In genomic region chr1:66925944-66926343, GRCh38 we compare ENCODE assay signal across 8 cellular contexts.
A peak's percentile ranks its signal among the peaks of the same experiment; 100 is the strongest.
DNase-seq lines count a peak whose midpoint lies in the region; ATAC-seq and TF ChIP-seq lines count a peak whose summit lies in the region.

No MANE protein-coding gene starts in this region.

- peaks cover 13% of the 10 kb centered on the region for H3K36me3 Mint-ChIP-seq in stimulated activated naive CD8-positive, alpha-beta T cell treated with anti-CD3 and anti-CD28 coated beads, Interleukin-15, Interleukin-2, amounts not matched to agents 100 ng/mL and 50 ng/mL, for 24 hours (ENCODE audit: low read depth)
- H3K36me3 Mint-ChIP-seq in T-helper 1 cell treated with Interleukin-12 subunit alpha and Interleukin-12 subunit beta and Interleukin-4 antibody, amounts not matched to agents 30 μg/mL and 1 μg/mL, for 36 hours (ENCODE audit: low read depth): peaks cover 3% of the 10 kb centered on the region

- H3K27ac Mint-ChIP-seq in stimulated activated naive CD8-positive, alpha-beta T cell treated with anti-CD3 and anti-CD28 coated beads, Interleukin-15, Interleukin-2, amounts not matched to agents 100 ng/mL and 50 ng/mL, for 24 hours: peak overlapping the region; percentile 95
- H3K27ac Mint-ChIP-seq in T-helper 1 cell treated with Interleukin-12 subunit alpha and Interleukin-12 subunit beta and Interleukin-4 antibody, amounts not matched to agents 30 μg/mL and 1 μg/mL, for 36 hours: peak overlapping the region; percentile 88

- peak overlapping the region; percentile 91 for H3K4me3 Mint-ChIP-seq in stimulated activated naive CD8-positive, alpha-beta T cell treated with anti-CD3 and anti-CD28 coated beads, Interleukin-15, Interleukin-2, amounts not matched to agents 100 ng/mL and 50 ng/mL, for 24 hours
- peak overlapping the region; percentile 90 for H3K4me3 Mint-ChIP-seq in T-helper 1 cell treated with Interleukin-12 subunit alpha and Interleukin-12 subunit beta and Interleukin-4 antibody, amounts not matched to agents 30 μg/mL and 1 μg/mL, for 36 hours

- no peak for TF ChIP-seq CTCF in retinal pigment epithelial cell (conservative IDR thresholded peaks at IDR 0.05; ENCODE audit: low read depth, low read length)

- H3K4me3 ChIP-seq in retinal pigment epithelial cell (ENCODE audit: low read length): peak overlapping the region; percentile 83

- peaks cover 57% of the 10 kb centered on the region for H3K4me1 Mint-ChIP-seq in stimulated activated naive CD8-positive, alpha-beta T cell treated with anti-CD3 and anti-CD28 coated beads, Interleukin-15, Interleukin-2, amounts not matched to agents 100 ng/mL and 50 ng/mL, for 24 hours (ENCODE audit: low read depth)
- peaks cover 42% of the 10 kb centered on the region for H3K4me1 Mint-ChIP-seq in T-helper 1 cell treated with Interleukin-12 subunit alpha and Interleukin-12 subunit beta and Interleukin-4 antibody, amounts not matched to agents 30 μg/mL and 1 μg/mL, for 36 hours (ENCODE audit: low read depth)

- no peaks in the 10 kb centered on the region for H3K27me3 Mint-ChIP-seq in stimulated activated naive CD8-positive, alpha-beta T cell treated with anti-CD3 and anti-CD28 coated beads, Interleukin-15, Interleukin-2, amounts not matched to agents 100 ng/mL and 50 ng/mL, for 24 hours
- H3K27me3 Mint-ChIP-seq in T-helper 1 cell treated with Interleukin-12 subunit alpha and Interleukin-12 subunit beta and Interleukin-4 antibody, amounts not matched to agents 30 μg/mL and 1 μg/mL, for 36 hours (ENCODE audit: low read depth): no peaks in the 10 kb centered on the region

- ATAC-seq in stimulated activated naive CD8-positive, alpha-beta T cell treated with anti-CD3 and anti-CD28 coated beads, Interleukin-15, Interleukin-2, amounts not matched to agents 100 U/mL and 50 U/mL, for 24 hours: no peak
- ATAC-seq in GM18909 (IDR thresholded peaks at IDR 0.05; ENCODE audit: poor library complexity, unreplicated experiment): no peak
- no peak for ATAC-seq in GM21390 (IDR thresholded peaks at IDR 0.05; ENCODE audit: unreplicated experiment)

- no peaks in the 10 kb centered on the region for H3K9me3 Mint-ChIP-seq in stimulated activated naive CD8-positive, alpha-beta T cell treated with anti-CD3 and anti-CD28 coated beads, Interleukin-15, Interleukin-2, amounts not matched to agents 100 ng/mL and 50 ng/mL, for 24 hours
- no peaks in the 10 kb centered on the region for H3K9me3 Mint-ChIP-seq in T-helper 1 cell treated with Interleukin-12 subunit alpha and Interleukin-12 subunit beta and Interleukin-4 antibody, amounts not matched to agents 30 μg/mL and 1 μg/mL, for 36 hours

- DNase-seq in stimulated activated naive CD8-positive, alpha-beta T cell treated with anti-CD3 and anti-CD28 coated beads, Interleukin-15, Interleukin-2, amounts not matched to agents 100 U/mL and 50 U/mL, for 24 hours: no peak
- DNase-seq in fibroblast of peridontal ligament (ENCODE audit: extremely low read depth) (peak; percentile 34), retinal pigment epithelial cell (ENCODE audit: low read depth) (no peak), amniotic stem cell (lab: John Stamatoyannopoulos, UW) (no peak)
